24 cellular contexts compared by ENCODE assay signal in the genomic region with DNA sequence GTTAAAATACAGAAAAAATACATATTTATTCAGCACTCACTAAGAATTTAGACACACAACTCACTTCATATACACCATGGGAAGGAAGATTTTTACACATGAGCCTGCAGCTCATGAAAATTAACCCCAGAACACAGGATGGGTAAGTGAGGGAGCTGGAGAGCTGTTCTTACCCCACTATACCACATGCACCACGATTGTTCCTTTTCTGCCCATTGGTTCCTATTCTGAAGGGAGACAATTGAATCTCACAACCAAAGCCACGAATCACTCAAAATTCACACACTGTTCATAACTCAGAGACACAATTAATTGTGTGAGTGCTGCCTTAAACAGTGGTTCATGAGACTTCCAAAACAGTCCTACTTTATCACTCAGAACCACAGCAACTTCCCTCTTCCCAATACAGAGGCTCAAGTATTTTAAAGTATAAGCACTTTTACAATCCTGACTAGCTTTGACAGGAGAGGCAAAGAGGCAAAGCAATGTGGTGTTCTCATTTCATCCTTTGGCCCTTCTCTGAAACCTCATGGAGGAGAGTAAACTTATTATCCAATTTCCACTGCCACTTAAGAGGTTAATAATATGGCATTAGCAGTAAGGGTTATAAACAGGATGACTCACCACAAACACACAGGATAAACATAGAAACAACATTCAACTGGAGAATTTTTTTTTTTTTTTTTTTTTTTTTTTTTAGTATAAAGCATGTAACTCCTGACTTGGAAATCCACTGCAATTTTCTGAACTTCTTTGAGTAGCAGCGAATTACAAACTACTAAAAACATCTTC. TPM values are rescaled to one million over a fixed set of nuclear protein-coding genes. Genes with fewer than 3 reads are reported as not detected.
DNase-seq lines count a peak whose midpoint lies in the region; ATAC-seq, FAIRE-seq and TF ChIP-seq lines count a peak whose summit lies in the region.
"Had no signal": no experiment of that assay in that cellular context is flagged by ENCODE, and none has a peak within 500 bp of the region (broad histone marks: within the 10 kb centered on the region; RNA-seq: fewer than 3 reads in every experiment).

No MANE protein-coding gene starts in this region.

- H3K4me3 Mint-ChIP-seq in CD4-positive, alpha-beta memory T cell, result no peak overlapping the region
- H3K4me3 Mint-ChIP-seq: activated CD4-positive, alpha-beta T cell treated with anti-CD3 and anti-CD28 coated beads, Interleukin-2, amount 10 ng/mL, durations not matched to agents 24 days and 14 days; activated naive CD4-positive, alpha-beta T cell treated with anti-CD3 and anti-CD28 coated beads, Interleukin-2, amount 50 U/mL, for 24 hours; activated T-helper 1 cell treated with anti-CD3 and anti-CD28 coated beads, Interleukin-12 subunit alpha, Interleukin-12 subunit beta, Interleukin-2, Interleukin-4 antibody, amounts not matched to agents 30 ng/mL and 10 ng/mL and 1 ng/mL, durations not matched to agents 14 hours and 24 hours and 36 hours; naive thymus-derived CD4-positive, alpha-beta T cell; type B pancreatic cell had no signal

- H3K36me3 Mint-ChIP-seq in CD4-positive, alpha-beta memory T cell, result peaks cover 33 to 47% of the 10 kb centered on the region in 2 donors

- no peak overlapping the region for H3K27ac ChIP-seq in CD4-positive, alpha-beta memory T cell (ENCODE audit: low read depth, low read length)
- no peak overlapping the region for H3K27ac ChIP-seq in pancreas
- H3K27ac ChIP-seq: HL-60, right atrium auricular region had no signal

- DNase-seq in CD1c-positive myeloid dendritic cell (ENCODE audit: extremely low spot score) (peak; percentile 25), NB4 (ENCODE audit: low read depth) (peak; percentile 53), NCI-H774 (lab: John Stamatoyannopoulos, UW) (peak; percentile 53), fibroblast of villous mesenchyme (ENCODE audit: low read depth) (peak; percentile 33), activated gamma-delta T cell treated with Interleukin-2 at 50 U/mL for 16 hours (no peak), SW 1271 (lab: John Stamatoyannopoulos, UW) (no peak), pancreas (no peak)
- DNase-seq in CD4-positive, alpha-beta memory T cell, result no peak
- DNase-seq: ACHN; activated CD4-positive, alpha-beta T cell treated with anti-CD3 and anti-CD28 coated beads, Interleukin-2, amount 10 ng/mL, durations not matched to agents 24 days and 14 days; aorta; central memory CD4-positive, alpha-beta T cell; dorsolateral prefrontal cortex; naive thymus-derived CD4-positive, alpha-beta T cell; NCI-H1436 treated with DMSO at 0.1 percent for 48 hours; NCI-H2227 treated with DMSO at 0.1 percent for 48 hours had no signal

- TF ChIP-seq POLR2A in NB4 (IDR thresholded peaks at IDR 0.05; ENCODE audit: extremely low read depth, insufficient read length), result no peak

- peaks cover 0 to 4% of the 10 kb centered on the region in 2 donors for H3K9me3 ChIP-seq in CD4-positive, alpha-beta memory T cell (ENCODE audit: control insufficient read depth in 1 of 2, low read length in 2 of 2)
- no peaks in the 10 kb centered on the region for H3K9me3 ChIP-seq in pancreas

- no peaks in the 10 kb centered on the region for H3K27me3 ChIP-seq in CD4-positive, alpha-beta memory T cell (ENCODE audit: insufficient read depth, low read length)
- no peaks in the 10 kb centered on the region for H3K27me3 ChIP-seq in pancreas
- H3K27me3 ChIP-seq: BLaER1 treated with 17β-estradiol and CSF1 and Interleukin-3, amounts not matched to agents 10 nM and 100 nM; dorsolateral prefrontal cortex; right atrium auricular region had no signal

- no peak overlapping the region for H3K4me3 ChIP-seq in NB4 (ENCODE audit: low read depth, low read length)
- no peak overlapping the region for H3K4me3 ChIP-seq in fibroblast of villous mesenchyme (ENCODE audit: low read depth, low read length)
- H3K4me3 ChIP-seq in CD4-positive, alpha-beta memory T cell (ENCODE audit: low read length in 2 of 2), result no peak overlapping the region
- H3K4me3 ChIP-seq in pancreas, result no peak overlapping the region
- H3K4me3 ChIP-seq: BLaER1 treated with 17β-estradiol and CSF1 and Interleukin-3, amounts not matched to agents 10 nM and 100 nM; dorsolateral prefrontal cortex; right atrium auricular region had no signal

- CTCF ChIA-PET in CD4-positive, alpha-beta memory T cell (lab: Charles Lee; ENCODE audit: partially characterized antibody), result no interaction called here

- peak overlapping the region in 1 of 7 donors; percentile 68 for H3K27ac Mint-ChIP-seq in CD4-positive, alpha-beta memory T cell
- H3K27ac Mint-ChIP-seq: activated CD4-positive, alpha-beta T cell treated with anti-CD3 and anti-CD28 coated beads, Interleukin-2, amount 10 ng/mL, durations not matched to agents 24 days and 14 days; activated naive CD4-positive, alpha-beta T cell treated with anti-CD3 and anti-CD28 coated beads, Interleukin-2, amount 50 U/mL, for 24 hours; activated T-helper 1 cell treated with anti-CD3 and anti-CD28 coated beads, Interleukin-12 subunit alpha, Interleukin-12 subunit beta, Interleukin-2, Interleukin-4 antibody, amounts not matched to agents 30 ng/mL and 10 ng/mL and 1 ng/mL, durations not matched to agents 14 hours and 24 hours and 36 hours; type B pancreatic cell had no signal

- peaks cover 8 to 24% (median 13%) of the 10 kb centered on the region in 4 donors for H3K4me1 Mint-ChIP-seq in CD4-positive, alpha-beta memory T cell

- TF ChIP-seq CTCF in NB4 (IDR thresholded peaks at IDR 0.05; ENCODE audit: low read depth, low read length) (no peak), fibroblast of villous mesenchyme (IDR thresholded peaks at IDR 0.05; ENCODE audit: insufficient read depth, low read depth, low read length) (no peak), pancreas (IDR thresholded peaks at IDR 0.05) (no peak)

- H3K4me1 ChIP-seq in CD4-positive, alpha-beta memory T cell (ENCODE audit: insufficient read depth, low read length), result no peaks in the 10 kb centered on the region
- peaks cover 5 to 18% (median 17%) of the 10 kb centered on the region in 3 donors for H3K4me1 ChIP-seq in pancreas
- H3K4me1 ChIP-seq: right atrium auricular region had no signal

- H3K27me3 Mint-ChIP-seq in CD4-positive, alpha-beta memory T cell, result no peaks in the 10 kb centered on the region
- H3K27me3 Mint-ChIP-seq: activated CD4-positive, alpha-beta T cell treated with anti-CD3 and anti-CD28 coated beads, Interleukin-2, amount 10 ng/mL, durations not matched to agents 24 days and 14 days; activated naive CD4-positive, alpha-beta T cell treated with anti-CD3 and anti-CD28 coated beads, Interleukin-2, amount 50 U/mL, for 24 hours; naive thymus-derived CD4-positive, alpha-beta T cell; type B pancreatic cell had no signal

- no peak for FAIRE-seq in pancreas (lab: Jason Lieb, UNC)
- FAIRE-seq: D721Med, H1 had no signal

- no peak for ATAC-seq in pancreas
- ATAC-seq: naive thymus-derived CD4-positive, alpha-beta T cell had no signal

- intact Hi-C loops in CD4-positive, alpha-beta memory T cell (cut with micrococcal nuclease), result no loop called here
- intact Hi-C loops in pancreas (cut with DNase I), result no loop called here

- POLR2A ChIA-PET in CD4-positive, alpha-beta memory T cell (lab: Charles Lee; ENCODE audit: partially characterized antibody), result no interaction called here

- H3K9me3 Mint-ChIP-seq in CD4-positive, alpha-beta memory T cell, result peaks cover 0 to 25% (median 18%) of the 10 kb centered on the region in 8 donors

- H3K36me3 ChIP-seq in CD4-positive, alpha-beta memory T cell (ENCODE audit: insufficient read depth, low read length), result no peaks in the 10 kb centered on the region
- H3K36me3 ChIP-seq in pancreas, result no peaks in the 10 kb centered on the region
- H3K36me3 ChIP-seq: right atrium auricular region had no signal

- 82 to 86% methylated on average over 3 of the region's 3 CpGs for WGBS in pancreas, 2 donors

RNA-seq across cellular contexts. Expression of a gene that starts 59.5 kb away (rescaled TPM):
- total RNA-seq in fibroblast of villous mesenchyme (56.0 and 77.7 TPM in 2 replicates), pancreas (10 to 100 TPM; 19.9 to 51.8 (median 29.3) TPM)
- total RNA-seq in CD4-positive, alpha-beta memory T cell, result 10 to 100 TPM; 54.7 to 55.6 TPM
- 10 to 100 TPM in 1 of 2 donors, 1 to 10 TPM in 1; 4.7 to 13.4 TPM for polyA plus RNA-seq in CD4-positive, alpha-beta memory T cell
- polyA plus RNA-seq in pancreas, result 1 to 10 TPM; 3.3 TPM

Comparison
In these comparisons a context has a peak if more than half of its experiments do, and no peak if none do; other contexts are left out.
1. DNase-seq: peak in CD1c-positive myeloid dendritic cell (single experiment), NB4 (single experiment), NCI-H774 (single experiment) and fibroblast of villous mesenchyme (single experiment); none in CD4-positive, alpha-beta memory T cell (0 of 5), activated gamma-delta T cell treated with Interleukin-2 at 50 U/mL for 16 hours (single experiment), SW 1271 (0 of 2) and pancreas (0 of 6).